In genomic region chr12:76346798-76347420, GRCh38 we compare ENCODE assay signal across 8 cellular contexts. TPM values are rescaled to one million over a fixed set of nuclear protein-coding genes. Genes with fewer than 3 reads are reported as not detected.
A peak's percentile ranks its signal among the peaks of the same experiment; 100 is the strongest.
DNase-seq lines count a peak whose midpoint lies in the region; ATAC-seq and TF ChIP-seq lines count a peak whose summit lies in the region.

No MANE protein-coding gene starts in this region.

- H3K9me3 ChIP-seq in upper lobe of left lung: no peaks in the 10 kb centered on the region

- DNase-seq in AG08395 (ENCODE audit: low spot score): peak; percentile 54
- peak; percentile 37 for DNase-seq in GM12864 (ENCODE audit: low read depth)
- DNase-seq in HT-29 (ENCODE audit: low spot score): peak; percentile 61
- peak; percentile 7 to 46 for DNase-seq in SHP77 (lab: John Stamatoyannopoulos, UW)
- peak; percentile 84 to 85 for DNase-seq in lung microvascular endothelial cell (ENCODE audit: low read depth in 2 of 2)
- DNase-seq in upper lobe of left lung: peak in 1 of 2 donors; percentile 56
- no peak for DNase-seq in NCI-H187 (lab: John Stamatoyannopoulos, UW)

- peaks cover 11 to 32% (median 23%) of the 10 kb centered on the region in 4 donors for H3K4me1 ChIP-seq in upper lobe of left lung

- no peaks in the 10 kb centered on the region for H3K27me3 ChIP-seq in upper lobe of left lung

- no peaks in the 10 kb centered on the region for H3K36me3 ChIP-seq in upper lobe of left lung

- ATAC-seq in upper lobe of left lung (ENCODE audit: low FRiP score in 2 of 2): peak in 1 of 2 donors; percentile 79

- 50 to 58% methylated on average over 4 of the region's 4 CpGs for WGBS in upper lobe of left lung, 2 donors

- no peak for TF ChIP-seq POLR2A in upper lobe of left lung (IDR thresholded peaks at IDR 0.05)

- H3K4me3 ChIP-seq in GM12864 (ENCODE audit: low read depth, low read length): peak overlapping the region; percentile 73
- peak overlapping the region in 2 of 4 donors; percentile 64 to 79 for H3K4me3 ChIP-seq in upper lobe of left lung

- TF ChIP-seq CTCF in GM12864 (IDR thresholded peaks at IDR 0.05; ENCODE audit: low read depth, low read length, missing control alignments) (peak; percentile 42), upper lobe of left lung (IDR thresholded peaks at IDR 0.05) (peak in 3 of 6 experiments; percentile 24 to 52 (median 24))

- TF ChIP-seq EP300 in upper lobe of left lung (IDR thresholded peaks at IDR 0.05): no peak

- peak overlapping the region; percentile 6 for H3K27ac ChIP-seq in cingulate gyrus (ENCODE audit: low read depth, low read length)
- H3K27ac ChIP-seq in upper lobe of left lung: peak overlapping the region; percentile 74 to 93 (median 92)

RNA-seq across cellular contexts. Expression of gene BBS10, which starts 1.3 kb away (rescaled TPM):
- 2.1 and 2.3 TPM in 2 replicates for total RNA-seq in HT-29 (2014; rRNA removed; shearing (Covaris generic))
- total RNA-seq in lung microvascular endothelial cell (7.2 and 10.7 TPM in 2 replicates), upper lobe of left lung (10 to 100 TPM in 3 of 6 donors, 1 to 10 TPM in 3; 3.2 to 18.5 (median 9.7) TPM)

Comparison
In these comparisons a context has a peak if more than half of its experiments do, and no peak if none do; other contexts are left out.
1. DNase-seq: peak in AG08395 (single experiment), GM12864 (single experiment), HT-29 (single experiment), SHP77 (2 of 2) and lung microvascular endothelial cell (2 of 2); none in NCI-H187 (0 of 2).